In the genomic region with DNA sequence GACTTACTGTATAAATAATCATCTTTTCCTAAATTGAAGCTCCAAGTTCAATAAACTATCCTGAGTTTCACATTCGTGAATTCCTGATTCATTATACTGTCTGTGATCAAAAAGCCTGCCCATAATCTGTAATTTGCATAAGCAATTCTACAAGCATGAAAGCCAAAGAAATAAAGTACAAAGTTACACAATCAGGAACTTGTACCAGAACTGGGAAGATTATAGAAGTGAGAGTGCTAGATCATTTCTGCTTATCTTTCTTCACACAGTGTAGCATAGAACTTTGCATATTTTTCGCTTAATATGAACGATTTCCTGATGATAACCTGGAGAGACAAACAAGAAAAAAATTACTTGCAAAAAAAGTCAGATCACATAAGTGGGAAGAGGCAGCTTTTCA, we compare ENCODE assay signal across 19 cellular contexts.
DNase-seq lines count a peak whose midpoint lies in the region; ATAC-seq, FAIRE-seq and TF ChIP-seq lines count a peak whose summit lies in the region.
"Had no signal": no experiment of that assay in that cellular context is flagged by ENCODE, and none has a peak within 500 bp of the region (broad histone marks: within the 10 kb centered on the region; RNA-seq: fewer than 3 reads in every experiment).

No MANE protein-coding gene starts in this region.

- POLR2A ChIA-PET in HepG2 (lab: Yijun Ruan, JAX): no interaction called here

- no peak for TF ChIP-seq CTCF in right lobe of liver (IDR thresholded peaks at IDR 0.05)
- no peak for TF ChIP-seq CTCF in HepG2 (CRISPR knock-in tag; IDR thresholded peaks at IDR 0.05)

- no peak for TF ChIP-seq RAD21 in HepG2 (CRISPR knock-in tag; IDR thresholded peaks at IDR 0.05)

- CTCF ChIA-PET in HepG2 (lab: Yijun Ruan, JAX; ENCODE audit: low intra/inter-chr PET ratio, low total read pairs): no interaction called here

- no peak for FAIRE-seq in HepG2 (lab: Jason Lieb, UNC)
- FAIRE-seq: A549, K562 had no signal

- H3K27me3 ChIP-seq in right lobe of liver (no peaks in the 10 kb centered on the region), HepG2 (ENCODE audit: control insufficient read depth in 1 of 2, insufficient read depth in 2 of 2, low read length in 2 of 2) (no peaks in the 10 kb centered on the region)

- no peak for TF ChIP-seq EP300 in HepG2 (IDR thresholded peaks at IDR 0.05; ENCODE audit: low read depth in 2 of 2, low read length in 2 of 2)
- no peak for TF ChIP-seq EP300 in HepG2 (CRISPR knock-in tag; IDR thresholded peaks at IDR 0.05; ENCODE audit: borderline replicate concordance)

- H3K27me3 Mint-ChIP-seq in activated CD4-positive, alpha-beta T cell treated with anti-CD3 and anti-CD28 coated beads, Interleukin-2, amount 10 ng/mL, durations not matched to agents 24 days and 14 days: no peaks in the 10 kb centered on the region
- H3K27me3 Mint-ChIP-seq: CD4-positive, alpha-beta T cell had no signal

- H4K20me1 ChIP-seq in HepG2 (ENCODE audit: insufficient read depth, low read length): no peaks in the 10 kb centered on the region

- in situ Hi-C loops in HepG2 (cut with HindIII; ENCODE audit: extremely low pct_ligation_motif_present, low pct_unique_long_range_greater_than_20kb): no loop called here

- H3K79me2 ChIP-seq in HepG2 (ENCODE audit: insufficient read depth, low read length): no peaks in the 10 kb centered on the region

- H2AFZ ChIP-seq in HepG2 (ENCODE audit: low read length): no peak overlapping the region

- H3K4me3 ChIP-seq in right lobe of liver (no peak overlapping the region), HepG2 (replicated peaks in 1 of 3; ENCODE audit: insufficient read depth in 1 of 3, low read depth in 2 of 3, low read length in 3 of 3) (no peak overlapping the region)
- H3K4me3 ChIP-seq: A549, K562 had no signal

- BruUV-seq in HepG2 (replicated peaks; lab: Mats Ljungman, UMichigan): no TSS peak

- WGBS in right lobe of liver (ENCODE audit: insufficient coverage, low coverage, low lambda C conversion rate, missing lambda C conversion rate): 24% methylated on average over 3 of the region's 3 CpGs
- WGBS in HepG2 (ENCODE audit: low lambda C conversion rate): under 1% methylated on average over 3 of the region's 3 CpGs

- DNase-seq in right lobe of liver (no peak), HepG2 (ENCODE audit: low spot score) (no peak), amniotic epithelial cell (ENCODE audit: low read depth) (peak; percentile 57), left lobe of liver (ENCODE audit: low spot score) (no peak), SKM-1 treated with dmso at 0.1 percent for 144 hours (lab: John Stamatoyannopoulos, UW; ENCODE audit: unreplicated experiment) (no peak)
- no peak for DNase-seq in activated CD4-positive, alpha-beta T cell treated with anti-CD3 and anti-CD28 coated beads, Interleukin-2, amount 10 ng/mL, durations not matched to agents 24 days and 14 days
- DNase-seq: AML-193; CD4-positive, alpha-beta T cell; DMS153; DMS79; GDM1; GOT3; H7 had no signal

- H3K36me3 ChIP-seq in right lobe of liver: no peaks in the 10 kb centered on the region
- no peaks in the 10 kb centered on the region for H3K36me3 ChIP-seq in HepG2 (replicated peaks in 1 of 2; ENCODE audit: control insufficient read depth in 1 of 2, insufficient read depth in 2 of 2, low read length in 2 of 2)

- H3K27ac ChIP-seq in right lobe of liver (no peak overlapping the region), HepG2 (ENCODE audit: extremely low read length, insufficient read depth, low read length) (no peak overlapping the region)
- H3K27ac ChIP-seq: 22Rv1, A549, C4-2B had no signal

- H3K4me3 Mint-ChIP-seq in activated CD4-positive, alpha-beta T cell treated with anti-CD3 and anti-CD28 coated beads, Interleukin-2, amount 10 ng/mL, durations not matched to agents 24 days and 14 days: no peak overlapping the region
- H3K4me3 Mint-ChIP-seq: CD4-positive, alpha-beta T cell had no signal

- intact Hi-C loops in right lobe of liver (cut with DNase I): no loop called here
- intact Hi-C loops in HepG2 (cut with micrococcal nuclease; ENCODE audit: unreplicated experiment): no loop called here
- intact Hi-C loops in activated CD4-positive, alpha-beta T cell treated with anti-CD3 and anti-CD28 coated beads, Interleukin-2, amount 10 ng/mL, durations not matched to agents 24 days and 14 days (cut with micrococcal nuclease): no loop called here

- H3K9me3 ChIP-seq in right lobe of liver (no peaks in the 10 kb centered on the region), HepG2 (ENCODE audit: low read length) (peaks cover 53% of the 10 kb centered on the region)

- H3K9ac ChIP-seq in HepG2 (ENCODE audit: insufficient read depth, low read depth, low read length): no peak overlapping the region

- H3K36me3 Mint-ChIP-seq in activated CD4-positive, alpha-beta T cell treated with anti-CD3 and anti-CD28 coated beads, Interleukin-2, amount 10 ng/mL, durations not matched to agents 24 days and 14 days (ENCODE audit: low read depth): no peaks in the 10 kb centered on the region

- ATAC-seq in right lobe of liver (peak in 3 of 4 donors; percentile 18 to 66 (median 61)), HepG2 (no peak), left lobe of liver (peak; percentile 59), GM19351 (IDR thresholded peaks at IDR 0.05; ENCODE audit: unreplicated experiment) (no peak)
- ATAC-seq: A549, HCT116, K562 had no signal

- no peak for TF ChIP-seq POLR2A in right lobe of liver (IDR thresholded peaks at IDR 0.05)
- no peak for TF ChIP-seq POLR2A in HepG2 (IDR thresholded peaks at IDR 0.05; ENCODE audit: insufficient read depth in 1 of 2, low read depth in 2 of 2, low read length in 2 of 2)

- no peaks in the 10 kb centered on the region for H3K4me1 Mint-ChIP-seq in activated CD4-positive, alpha-beta T cell treated with anti-CD3 and anti-CD28 coated beads, Interleukin-2, amount 10 ng/mL, durations not matched to agents 24 days and 14 days

- no peak overlapping the region for H3K27ac Mint-ChIP-seq in activated CD4-positive, alpha-beta T cell treated with anti-CD3 and anti-CD28 coated beads, Interleukin-2, amount 10 ng/mL, durations not matched to agents 24 days and 14 days
- H3K27ac Mint-ChIP-seq: CD4-positive, alpha-beta T cell had no signal

- H3K4me2 ChIP-seq in HepG2 (ENCODE audit: low read depth, low read length): no peak overlapping the region
- H3K4me2 ChIP-seq: A549 had no signal

- H3K4me1 ChIP-seq in right lobe of liver (no peaks in the 10 kb centered on the region), HepG2 (ENCODE audit: insufficient read depth, low read length) (no peaks in the 10 kb centered on the region)
- H3K4me1 ChIP-seq: A549 had no signal

- H3K9me3 Mint-ChIP-seq in activated CD4-positive, alpha-beta T cell treated with anti-CD3 and anti-CD28 coated beads, Interleukin-2, amount 10 ng/mL, durations not matched to agents 24 days and 14 days: no peaks in the 10 kb centered on the region

TF ChIP-seq in HepG2, 621 proteins besides CTCF, POLR2A, EP300 and RAD21 (continues in another document):
- TF ChIP-seq, protein P1, sequence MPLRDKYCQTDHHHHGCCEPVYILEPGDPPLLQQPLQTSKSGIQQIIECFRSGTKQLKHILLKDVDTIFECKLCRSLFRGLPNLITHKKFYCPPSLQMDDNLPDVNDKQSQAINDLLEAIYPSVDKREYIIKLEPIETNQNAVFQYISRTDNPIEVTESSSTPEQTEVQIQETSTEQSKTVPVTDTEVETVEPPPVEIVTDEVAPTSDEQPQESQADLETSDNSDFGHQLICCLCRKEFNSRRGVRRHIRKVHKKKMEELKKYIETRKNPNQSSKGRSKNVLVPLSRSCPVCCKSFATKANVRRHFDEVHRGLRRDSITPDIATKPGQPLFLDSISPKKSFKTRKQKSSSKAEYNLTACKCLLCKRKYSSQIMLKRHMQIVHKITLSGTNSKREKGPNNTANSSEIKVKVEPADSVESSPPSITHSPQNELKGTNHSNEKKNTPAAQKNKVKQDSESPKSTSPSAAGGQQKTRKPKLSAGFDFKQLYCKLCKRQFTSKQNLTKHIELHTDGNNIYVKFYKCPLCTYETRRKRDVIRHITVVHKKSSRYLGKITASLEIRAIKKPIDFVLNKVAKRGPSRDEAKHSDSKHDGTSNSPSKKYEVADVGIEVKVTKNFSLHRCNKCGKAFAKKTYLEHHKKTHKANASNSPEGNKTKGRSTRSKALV (CRISPR knock-in tag; IDR thresholded peaks at IDR 0.05): no peak
- TF ChIP-seq ZFP62 (CRISPR knock-in tag; IDR thresholded peaks at IDR 0.05) (no peak), ZC3H13 (CRISPR knock-in tag; IDR thresholded peaks at IDR 0.05) (no peak), ESRRA (CRISPR knock-in tag; IDR thresholded peaks at IDR 0.05; ENCODE audit: low read depth) (no peak), ZNF256 (CRISPR knock-in tag; conservative IDR thresholded peaks at IDR 0.05) (no peak), ZMYM3 (CRISPR knock-in tag; IDR thresholded peaks at IDR 0.05) (no peak), POLR2G (IDR thresholded peaks at IDR 0.05; ENCODE audit: low read depth, low read length) (no peak), NFRKB (IDR thresholded peaks at IDR 0.05) (no peak), ZNF782 (CRISPR knock-in tag; IDR thresholded peaks at IDR 0.05; ENCODE audit: borderline replicate concordance) (no peak), TEAD3 (CRISPR knock-in tag; optimal IDR thresholded peaks at IDR 0.05; ENCODE audit: borderline replicate concordance) (no peak), ZNF326 (CRISPR knock-in tag; IDR thresholded peaks at IDR 0.05; ENCODE audit: borderline replicate concordance) (no peak), KAT2B (IDR thresholded peaks at IDR 0.05; ENCODE audit: borderline replicate concordance, low read depth, low read length) (no peak)
- TF ChIP-seq, protein P2, sequence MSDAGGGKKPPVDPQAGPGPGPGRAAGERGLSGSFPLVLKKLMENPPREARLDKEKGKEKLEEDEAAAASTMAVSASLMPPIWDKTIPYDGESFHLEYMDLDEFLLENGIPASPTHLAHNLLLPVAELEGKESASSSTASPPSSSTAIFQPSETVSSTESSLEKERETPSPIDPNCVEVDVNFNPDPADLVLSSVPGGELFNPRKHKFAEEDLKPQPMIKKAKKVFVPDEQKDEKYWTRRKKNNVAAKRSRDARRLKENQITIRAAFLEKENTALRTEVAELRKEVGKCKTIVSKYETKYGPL (CRISPR knock-in tag; IDR thresholded peaks at IDR 0.05): no peak
- TF ChIP-seq, protein P3, sequence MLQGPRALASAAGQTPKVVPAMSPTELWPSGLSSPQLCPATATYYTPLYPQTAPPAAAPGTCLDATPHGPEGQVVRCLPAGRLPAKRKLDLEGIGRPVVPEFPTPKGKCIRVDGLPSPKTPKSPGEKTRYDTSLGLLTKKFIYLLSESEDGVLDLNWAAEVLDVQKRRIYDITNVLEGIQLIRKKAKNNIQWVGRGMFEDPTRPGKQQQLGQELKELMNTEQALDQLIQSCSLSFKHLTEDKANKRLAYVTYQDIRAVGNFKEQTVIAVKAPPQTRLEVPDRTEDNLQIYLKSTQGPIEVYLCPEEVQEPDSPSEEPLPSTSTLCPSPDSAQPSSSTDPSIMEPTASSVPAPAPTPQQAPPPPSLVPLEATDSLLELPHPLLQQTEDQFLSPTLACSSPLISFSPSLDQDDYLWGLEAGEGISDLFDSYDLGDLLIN (CRISPR knock-in tag; IDR thresholded peaks at IDR 0.05; ENCODE audit: borderline replicate concordance): no peak

Comparison
In these comparisons a context has a peak if more than half of its experiments do, and no peak if none do; other contexts are left out.
1. ATAC-seq: peak in right lobe of liver (3 of 4) and left lobe of liver (single experiment); none in HepG2 (single experiment) and GM19351 (single experiment).